Comparison of ENCODE assay signal across 8 cellular contexts in the genomic region with DNA sequence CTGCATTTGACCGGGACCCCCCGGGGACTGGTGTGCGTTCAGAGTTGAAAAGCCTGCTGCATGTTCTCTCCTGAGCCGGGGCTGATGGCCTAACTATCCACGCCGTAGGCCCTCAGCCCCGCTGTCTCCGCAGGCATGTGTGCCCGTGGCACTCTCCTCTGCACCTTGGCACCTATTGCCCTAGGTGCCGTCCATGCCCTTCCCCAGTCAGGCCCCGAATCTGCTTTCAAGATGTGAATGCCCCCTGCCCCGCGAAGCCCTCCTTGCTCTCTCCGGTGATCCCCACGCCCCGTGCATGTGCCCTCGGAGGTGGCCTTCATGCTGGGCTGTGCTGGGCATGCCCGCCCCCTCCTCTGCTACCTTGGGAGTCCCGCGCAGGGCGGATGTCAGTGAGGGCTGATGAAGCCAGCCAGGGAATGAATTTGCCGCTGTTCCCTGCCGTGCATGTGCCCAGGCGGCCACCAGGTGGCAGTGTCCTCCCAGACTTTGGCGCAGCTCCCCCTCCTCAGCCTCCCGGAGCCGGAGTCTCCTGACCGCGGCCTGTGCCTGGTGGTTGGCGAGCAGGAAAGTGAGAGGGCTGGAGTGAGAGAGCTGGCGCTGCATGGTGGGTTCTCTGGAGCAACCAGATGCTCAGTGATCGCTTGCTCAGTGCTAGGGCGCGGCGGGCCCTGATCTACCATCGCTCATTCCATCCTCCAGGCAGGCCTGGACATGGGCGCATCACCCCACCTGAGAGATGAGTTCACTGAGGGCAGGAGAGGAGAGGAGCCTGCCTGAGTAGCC.
DNase-seq lines count a peak whose midpoint lies in the region; ATAC-seq and TF ChIP-seq lines count a peak whose summit lies in the region.

No MANE protein-coding gene starts in this region.

- no peak overlapping the region for H3K27ac Mint-ChIP-seq in GM23338

- H3K27me3 ChIP-seq in GM23338 (ENCODE audit: insufficient read depth), result peaks cover 15% of the 10 kb centered on the region
- H3K27me3 ChIP-seq in effector memory CD4-positive, alpha-beta T cell (replicated peaks; ENCODE audit: control insufficient read depth, insufficient read depth, low read length, poor library complexity, severe bottlenecking), result peaks cover 5% of the 10 kb centered on the region

- H3K79me2 ChIP-seq in GM23338 (replicated peaks; ENCODE audit: insufficient read depth), result no peaks in the 10 kb centered on the region

- H3K9me3 Mint-ChIP-seq in GM23338, result no peaks in the 10 kb centered on the region

- H3F3A ChIP-seq in GM23338 (replicated peaks; ENCODE audit: low read depth), result 0 out of 2 replicates have a peak, but pooled peaks cover 4% of the 10 kb centered on the region

- H3K4me1 Mint-ChIP-seq in GM23338, result peaks cover 16% of the 10 kb centered on the region

- peak overlapping the region; percentile 78 for H3K4me3 Mint-ChIP-seq in GM23338

- no peaks in the 10 kb centered on the region for H3K9me3 ChIP-seq in effector memory CD4-positive, alpha-beta T cell (ENCODE audit: control insufficient read depth, low read length)

- no peaks in the 10 kb centered on the region for H4K20me1 ChIP-seq in GM23338 (replicated peaks; ENCODE audit: insufficient read depth)

- H3K4me1 ChIP-seq in GM23338 (ENCODE audit: insufficient read depth), result peaks cover 2% of the 10 kb centered on the region; the same call in 1 of the 2 replicates
- H3K4me1 ChIP-seq in effector memory CD4-positive, alpha-beta T cell (ENCODE audit: control insufficient read depth, insufficient read depth, low read length, poor library complexity, severe bottlenecking), result peaks cover 5% of the 10 kb centered on the region

- ATAC-seq in GM23338, result peak; percentile 74
- ATAC-seq in HG03432 (IDR thresholded peaks at IDR 0.05; ENCODE audit: unreplicated experiment), result no peak

- H3K9me2 ChIP-seq in GM23338 (ENCODE audit: insufficient read depth), result no peaks in the 10 kb centered on the region

- TF ChIP-seq CTCF in AG10803 (conservative IDR thresholded peaks at IDR 0.05; ENCODE audit: low read length) (peak; percentile 83), GM23338 (conservative IDR thresholded peaks at IDR 0.05; ENCODE audit: low read depth in 2 of 2) (peak; percentile 86 to 99)

- peak; percentile 61 for DNase-seq in AG10803 (ENCODE audit: low read depth)
- peak; percentile 94 for DNase-seq in GM23338 (ENCODE audit: low spot score)
- DNase-seq in NCI-H526 treated with DMSO at 0.1 percent for 48 hours (lab: John Stamatoyannopoulos, UW), result peak; percentile 37
- peak; percentile 89 for DNase-seq in activated CD8-positive, alpha-beta memory T cell treated with anti-CD3 and anti-CD28 coated beads for 24 hours
- peak; percentile 34 to 58 (median 43) for DNase-seq in effector memory CD4-positive, alpha-beta T cell
- DNase-seq in lung microvascular endothelial cell (ENCODE audit: low read depth in 2 of 2), result peak; percentile 68 to 77
- DNase-seq in stimulated activated CD8-positive, alpha-beta memory T cell treated with anti-CD3 and anti-CD28 coated beads, Interleukin-15, amount 100 ng/mL, for 24 hours (ENCODE audit: low read depth), result peak; percentile 46

- peak overlapping the region; percentile 83; the same call in 1 of the 2 replicates for H2AFZ ChIP-seq in GM23338

- H3K36me3 ChIP-seq in GM23338 (ENCODE audit: insufficient read depth), result no peaks in the 10 kb centered on the region
- H3K36me3 ChIP-seq in effector memory CD4-positive, alpha-beta T cell (ENCODE audit: control insufficient read depth, insufficient read depth, low read length), result no peaks in the 10 kb centered on the region

- H3K4me2 ChIP-seq in GM23338, result peak overlapping the region; percentile 86

- H3K4me3 ChIP-seq in AG10803 (ENCODE audit: low read length), result no peak overlapping the region
- peak overlapping the region; percentile 66 for H3K4me3 ChIP-seq in GM23338
- H3K4me3 ChIP-seq in effector memory CD4-positive, alpha-beta T cell (ENCODE audit: insufficient read depth, low read depth, low read length, poor library complexity, severe bottlenecking), result no peak overlapping the region

- H3K36me3 Mint-ChIP-seq in GM23338 (ENCODE audit: low read depth), result no peaks in the 10 kb centered on the region

- H3K27me3 Mint-ChIP-seq in GM23338 (ENCODE audit: insufficient read depth, low read depth, poor library complexity), result peaks cover 19% of the 10 kb centered on the region

- no peak overlapping the region for H3K27ac ChIP-seq in GM23338 (ENCODE audit: low read depth)
- no peak overlapping the region for H3K27ac ChIP-seq in effector memory CD4-positive, alpha-beta T cell (ENCODE audit: insufficient read depth, low read length, poor library complexity, severe bottlenecking)

TF ChIP-seq in GM23338, 12 proteins besides CTCF, POLR2A, EP300 and RAD21:
- no peak for TF ChIP-seq STAT1 (IDR thresholded peaks at IDR 0.05; ENCODE audit: unreplicated experiment)
- peak; percentile 26 for TF ChIP-seq EZH2 (IDR thresholded peaks at IDR 0.05; ENCODE audit: low read depth, unreplicated experiment)
- no peak for TF ChIP-seq POLR2AphosphoS5 (IDR thresholded peaks at IDR 0.05; ENCODE audit: low read depth)
- no peak for TF ChIP-seq EZH2phosphoT487 (IDR thresholded peaks at IDR 0.05; ENCODE audit: unreplicated experiment)

Comparison
In these comparisons a context has a peak if more than half of its experiments do, and no peak if none do; other contexts are left out.
1. DNase-seq: peak in every context shown above with its lines; median percentile 94 in GM23338; 89 in activated CD8-positive, alpha-beta memory T cell treated with anti-CD3 and anti-CD28 coated beads for 24 hours; 72 in lung microvascular endothelial cell; 61 in AG10803; 46 in stimulated activated CD8-positive, alpha-beta memory T cell treated with anti-CD3 and anti-CD28 coated beads, Interleukin-15, amount 100 ng/mL, for 24 hours; 43 in effector memory CD4-positive, alpha-beta T cell; 37 in NCI-H526 treated with DMSO at 0.1 percent for 48 hours.